Comparison of ENCODE assay signal across 8 cellular contexts in the genomic region with DNA sequence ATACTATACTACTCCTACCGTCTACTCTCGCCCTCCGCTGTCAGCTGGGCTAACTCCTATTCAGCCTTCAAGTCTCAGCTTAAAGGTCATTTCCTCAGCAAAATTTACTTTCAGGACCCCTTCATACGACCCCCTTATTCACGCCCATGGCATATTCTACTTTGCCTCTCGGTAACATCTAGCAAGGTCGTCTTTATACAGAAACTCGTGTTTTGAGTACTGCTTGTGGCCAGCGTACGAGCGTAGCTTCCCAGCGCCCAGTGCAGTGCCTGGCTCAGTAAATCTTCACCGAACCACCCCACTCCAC. TPM values are rescaled to one million over a fixed set of nuclear protein-coding genes. Genes with fewer than 3 reads are reported as not detected.
DNase-seq lines count a peak whose midpoint lies in the region; ATAC-seq, FAIRE-seq and TF ChIP-seq lines count a peak whose summit lies in the region.

No MANE protein-coding gene starts in this region.

- H3K27ac Mint-ChIP-seq in CD4-positive, CD25-positive, alpha-beta regulatory T cell, result peak overlapping the region; percentile 98 to 100 (median 100)
- peak overlapping the region; percentile 94 for H3K27ac Mint-ChIP-seq in astrocyte (ENCODE audit: unreplicated experiment)

- peak overlapping the region; percentile 90 for H3K9ac ChIP-seq in astrocyte (ENCODE audit: low read length)

- H3K4me2 ChIP-seq in astrocyte (ENCODE audit: low read length), result peak overlapping the region; percentile 90

- no peaks in the 10 kb centered on the region for H3K9me3 ChIP-seq in CD4-positive, CD25-positive, alpha-beta regulatory T cell (ENCODE audit: control insufficient read depth in 2 of 2, low read length in 2 of 2)
- H3K9me3 ChIP-seq in astrocyte (ENCODE audit: insufficient read depth, low read depth, low read length) (no peaks in the 10 kb centered on the region), lower lobe of right lung (no peaks in the 10 kb centered on the region), vagina (no peaks in the 10 kb centered on the region)

- peaks cover 7% of the 10 kb centered on the region for H3K27me3 ChIP-seq in CD4-positive, CD25-positive, alpha-beta regulatory T cell (ENCODE audit: control insufficient read depth, insufficient read depth, low read length)
- H3K27me3 ChIP-seq in astrocyte (ENCODE audit: insufficient read depth, low read length) (peaks cover 5% of the 10 kb centered on the region), lower lobe of right lung (ENCODE audit: low read depth) (no peaks in the 10 kb centered on the region), vagina (no peaks in the 10 kb centered on the region)

- peak overlapping the region; percentile 90 for H3K27ac ChIP-seq in CD4-positive, CD25-positive, alpha-beta regulatory T cell (ENCODE audit: insufficient read depth, low read length, poor library complexity, severe bottlenecking)
- H3K27ac ChIP-seq in astrocyte (ENCODE audit: low read depth, low read length) (peak overlapping the region; percentile 74), lower lobe of right lung (peak overlapping the region; percentile 87), vagina (peak overlapping the region; percentile 89)

- intact Hi-C loops in lower lobe of right lung (cut with DNase I) (no loop called here), vagina (cut with DNase I) (no loop called here)

- peaks cover 36% of the 10 kb centered on the region for H3K36me3 ChIP-seq in CD4-positive, CD25-positive, alpha-beta regulatory T cell (ENCODE audit: control insufficient read depth, insufficient read depth, low read length)
- H3K36me3 ChIP-seq in astrocyte (ENCODE audit: insufficient read depth, low read length), result peaks cover 28% of the 10 kb centered on the region
- H3K36me3 ChIP-seq in lower lobe of right lung, result peaks cover 40% of the 10 kb centered on the region
- H3K36me3 ChIP-seq in vagina, result peaks cover 0 to 37% of the 10 kb centered on the region in 2 donors

- DNase-seq in CD4-positive, CD25-positive, alpha-beta regulatory T cell, result no peak
- DNase-seq in astrocyte (ENCODE audit: low read depth), result peak; percentile 5
- no peak for DNase-seq in lower lobe of right lung
- no peak for DNase-seq in vagina (ENCODE audit: extremely low spot score in 2 of 2)
- no peak for DNase-seq in Ammon's horn (ENCODE audit: low spot score)

- peaks cover 15 to 41% (median 25%) of the 10 kb centered on the region in 4 donors for H3K4me1 Mint-ChIP-seq in CD4-positive, CD25-positive, alpha-beta regulatory T cell
- H3K4me1 Mint-ChIP-seq in astrocyte (ENCODE audit: low read depth, unreplicated experiment), result no peaks in the 10 kb centered on the region

- peak overlapping the region; percentile 88 for H3K4me3 ChIP-seq in CD4-positive, CD25-positive, alpha-beta regulatory T cell (ENCODE audit: low read depth, low read length)
- H3K4me3 ChIP-seq in astrocyte (ENCODE audit: insufficient read depth, low read depth, low read length) (peak overlapping the region; percentile 91), lower lobe of right lung (peak overlapping the region; percentile 88), vagina (peak overlapping the region; percentile 89 to 99)

- no peak for TF ChIP-seq POLR2A in vagina (IDR thresholded peaks at IDR 0.05)

- no peaks in the 10 kb centered on the region for H4K20me1 ChIP-seq in astrocyte (ENCODE audit: insufficient read depth, low read length)

- peak; percentile 1 to 5 for ATAC-seq in CD4-positive, CD25-positive, alpha-beta regulatory T cell (ENCODE audit: low read depth in 2 of 2)
- peak; percentile 17 for ATAC-seq in HG02885 (IDR thresholded peaks at IDR 0.05; ENCODE audit: poor library complexity, unreplicated experiment)
- ATAC-seq in lower lobe of right lung, result no peak
- no peak for ATAC-seq in HG03565 (IDR thresholded peaks at IDR 0.05; ENCODE audit: unreplicated experiment)
- ATAC-seq in GM19324 (IDR thresholded peaks at IDR 0.05; ENCODE audit: low FRiP score, unreplicated experiment), result no peak

- H3K4me3 Mint-ChIP-seq in CD4-positive, CD25-positive, alpha-beta regulatory T cell, result peak overlapping the region; percentile 93 to 100 (median 99)
- peak overlapping the region; percentile 100 for H3K4me3 Mint-ChIP-seq in astrocyte (ENCODE audit: unreplicated experiment)

- peaks cover 19% of the 10 kb centered on the region for H3K79me2 ChIP-seq in astrocyte (ENCODE audit: insufficient read depth, low read length)

- peak overlapping the region; percentile 91 for H2AFZ ChIP-seq in astrocyte (ENCODE audit: low read depth, low read length)

- H3K9me3 Mint-ChIP-seq in CD4-positive, CD25-positive, alpha-beta regulatory T cell, result no peaks in the 10 kb centered on the region
- no peaks in the 10 kb centered on the region for H3K9me3 Mint-ChIP-seq in astrocyte (ENCODE audit: unreplicated experiment)

- TF ChIP-seq CTCF in astrocyte (IDR thresholded peaks at IDR 0.05; ENCODE audit: insufficient read depth, low read depth, low read length) (no peak), lower lobe of right lung (IDR thresholded peaks at IDR 0.05) (no peak), vagina (IDR thresholded peaks at IDR 0.05) (no peak)

- no peak for FAIRE-seq in astrocyte (lab: Jason Lieb, UNC)

- H3K27me3 Mint-ChIP-seq in CD4-positive, CD25-positive, alpha-beta regulatory T cell, result peaks cover 13% of the 10 kb centered on the region
- no peaks in the 10 kb centered on the region for H3K27me3 Mint-ChIP-seq in astrocyte (ENCODE audit: low read depth, unreplicated experiment)

- H3K36me3 Mint-ChIP-seq in CD4-positive, CD25-positive, alpha-beta regulatory T cell, result peaks cover 28% of the 10 kb centered on the region
- H3K36me3 Mint-ChIP-seq in astrocyte (ENCODE audit: low read depth, unreplicated experiment), result peaks cover 2% of the 10 kb centered on the region

- H3K4me1 ChIP-seq in CD4-positive, CD25-positive, alpha-beta regulatory T cell (ENCODE audit: control insufficient read depth, insufficient read depth, low read length, poor library complexity, severe bottlenecking), result peaks cover 18% of the 10 kb centered on the region
- H3K4me1 ChIP-seq in astrocyte (ENCODE audit: insufficient read depth, low read length), result peaks cover 5% of the 10 kb centered on the region
- H3K4me1 ChIP-seq in lower lobe of right lung, result peaks cover 17% of the 10 kb centered on the region
- peaks cover 19% of the 10 kb centered on the region for H3K4me1 ChIP-seq in vagina

RNA-seq across cellular contexts. Expression of a gene that starts 0.5 kb away (rescaled TPM):
- total RNA-seq in CD4-positive, CD25-positive, alpha-beta regulatory T cell, result 16.7 TPM
- 10 to 100 TPM; 10.4 to 17.9 (median 11.3) TPM for polyA plus RNA-seq in CD4-positive, CD25-positive, alpha-beta regulatory T cell
- total RNA-seq in astrocyte (20.1 and 20.2 TPM in 2 replicates), lower lobe of right lung (20.4 TPM), vagina (15.2 TPM)

RNA-seq across cellular contexts. Expression of a gene that starts 0.6 kb away (rescaled TPM):
- total RNA-seq in CD4-positive, CD25-positive, alpha-beta regulatory T cell, result not detected
- polyA plus RNA-seq in CD4-positive, CD25-positive, alpha-beta regulatory T cell, result not detected
- total RNA-seq in astrocyte (not detected in 2 replicates), lower lobe of right lung (8.6 TPM), vagina (1.5 TPM)

RNA-seq across cellular contexts. Expression of a gene that starts 34.6 kb away (rescaled TPM):
- 19.6 TPM for total RNA-seq in CD4-positive, CD25-positive, alpha-beta regulatory T cell
- 10 to 100 TPM; 69.1 to 77.4 (median 71.5) TPM for polyA plus RNA-seq in CD4-positive, CD25-positive, alpha-beta regulatory T cell
- total RNA-seq in astrocyte (61.5 and 73.0 TPM in 2 replicates), lower lobe of right lung (69.8 TPM), vagina (28.2 TPM)

Comparison
In these comparisons a context has a peak if more than half of its experiments do, and no peak if none do; other contexts are left out.
1. ATAC-seq: peak in CD4-positive, CD25-positive, alpha-beta regulatory T cell (2 of 2) and HG02885 (single experiment); none in lower lobe of right lung (0 of 2), HG03565 (single experiment) and GM19324 (single experiment).
2. Peak in every context shown above with its lines, with median percentiles within 50 percentile points of each other: H3K27ac ChIP-seq and H3K4me3 ChIP-seq.